ENCODE assay signal across 9 cellular contexts in genomic region chr5:141876628-141877477, GRCh38. TPM values are rescaled to one million over a fixed set of nuclear protein-coding genes. Genes with fewer than 3 reads are reported as not detected.
DNase-seq lines count a peak whose midpoint lies in the region; ATAC-seq, FAIRE-seq and TF ChIP-seq lines count a peak whose summit lies in the region.
"Had no signal": no experiment of that assay in that cellular context is flagged by ENCODE, and none has a peak within 500 bp of the region (broad histone marks: within the 10 kb centered on the region; RNA-seq: fewer than 3 reads in every experiment).

No MANE protein-coding gene starts in this region.

- H3K9me3 Mint-ChIP-seq in CD8-positive, alpha-beta memory T cell = no peaks in the 10 kb centered on the region
- H3K9me3 Mint-ChIP-seq in neural crest cell = no peaks in the 10 kb centered on the region

- no peaks in the 10 kb centered on the region for H3K36me3 ChIP-seq in CD8-positive, alpha-beta memory T cell (ENCODE audit: insufficient read depth, low read length)
- no peaks in the 10 kb centered on the region for H3K36me3 ChIP-seq in endocrine pancreas (ENCODE audit: control insufficient read depth, insufficient read depth, low read length)
- H3K36me3 ChIP-seq: adrenal gland had no signal

- FAIRE-seq in H54 (lab: Jason Lieb, UNC) = no peak

- H3K9ac ChIP-seq in endocrine pancreas (ENCODE audit: control insufficient read depth, insufficient read depth, low read length) = peak overlapping the region; percentile 74

- H3K4me1 Mint-ChIP-seq in CD8-positive, alpha-beta memory T cell = peaks cover 22 to 36% (median 28%) of the 10 kb centered on the region in 3 donors
- peaks cover 63% of the 10 kb centered on the region for H3K4me1 Mint-ChIP-seq in neural crest cell

- H3K4me3 Mint-ChIP-seq in CD8-positive, alpha-beta memory T cell = peak overlapping the region; percentile 57 to 81 (median 75)
- peak overlapping the region; percentile 91 for H3K4me3 Mint-ChIP-seq in neural crest cell

- H3K27ac ChIP-seq in CD8-positive, alpha-beta memory T cell (ENCODE audit: low read depth, low read length) = no peak overlapping the region

- no peak for ATAC-seq in GM21423 (IDR thresholded peaks at IDR 0.05; ENCODE audit: unreplicated experiment)

- POLR2A ChIA-PET in CD8-positive, alpha-beta memory T cell (lab: Charles Lee) = interaction anchor here (0.5 kb wide), 1 partner anchor 285 kb away, joined by 3 read pairs; no protein-coding TSS in a partner anchor

- CTCF ChIA-PET in CD8-positive, alpha-beta memory T cell (lab: Charles Lee) = interaction anchor here (1.0 to 9.0 kb wide), 8 partner anchors 8 to 285 kb away, joined by 3 to 184 read pairs (median 18); no protein-coding TSS in a partner anchor

- H3K4me3 ChIP-seq in CD8-positive, alpha-beta memory T cell (ENCODE audit: low read length) = peak overlapping the region; percentile 28
- peak overlapping the region; percentile 64 for H3K4me3 ChIP-seq in endocrine pancreas (ENCODE audit: control insufficient read depth, insufficient read depth, low read length)

- peak overlapping the region in 5 of 8 donors; percentile 3 to 70 (median 20) for H3K27ac Mint-ChIP-seq in CD8-positive, alpha-beta memory T cell
- H3K27ac Mint-ChIP-seq in neural crest cell (ENCODE audit: unreplicated experiment) = no peak overlapping the region

- peaks cover 27% of the 10 kb centered on the region for H3K4me1 ChIP-seq in CD8-positive, alpha-beta memory T cell (ENCODE audit: insufficient read depth, low read length)
- H3K4me1 ChIP-seq in endocrine pancreas (ENCODE audit: control insufficient read depth, insufficient read depth, low read length) = no peaks in the 10 kb centered on the region

- H3K36me3 Mint-ChIP-seq in CD8-positive, alpha-beta memory T cell = no peaks in the 10 kb centered on the region
- peaks cover 3% of the 10 kb centered on the region for H3K36me3 Mint-ChIP-seq in neural crest cell (ENCODE audit: low read depth)

- H3K9me3 ChIP-seq in CD8-positive, alpha-beta memory T cell (ENCODE audit: low read length) = no peaks in the 10 kb centered on the region
- no peaks in the 10 kb centered on the region for H3K9me3 ChIP-seq in endocrine pancreas (ENCODE audit: control insufficient read depth, low read length)
- H3K9me3 ChIP-seq: adrenal gland had no signal

- no peak for TF ChIP-seq POLR2A in H54 (IDR thresholded peaks at IDR 0.05; ENCODE audit: low read depth, low read length)

- no peak for TF ChIP-seq CTCF in neural crest cell (conservative IDR thresholded peaks at IDR 0.05)

- DNase-seq in CD8-positive, alpha-beta memory T cell = no peak
- DNase-seq in NCI-H345 treated with DMSO at 0.1 percent for 48 hours (lab: John Stamatoyannopoulos, UW; ENCODE audit: unreplicated experiment) (peak; percentile 24), neural crest cell (ENCODE audit: low read depth, low spot score) (no peak), hippocampal formation (lab: John Stamatoyannopoulos, UW) (no peak), H54 (ENCODE audit: insufficient read length, low spot score) (no peak), germinal center (ENCODE audit: low spot score) (no peak)

- peaks cover 58 to 79% of the 10 kb centered on the region in 2 donors for H3K27me3 Mint-ChIP-seq in CD8-positive, alpha-beta memory T cell
- H3K27me3 Mint-ChIP-seq in neural crest cell (ENCODE audit: low read depth) = peaks cover 59% of the 10 kb centered on the region

- peaks cover 66% of the 10 kb centered on the region for H3K27me3 ChIP-seq in CD8-positive, alpha-beta memory T cell (ENCODE audit: insufficient read depth, low read length, poor library complexity, severe bottlenecking)
- H3K27me3 ChIP-seq in endocrine pancreas (ENCODE audit: control insufficient read depth, insufficient read depth, low read length) = no peaks in the 10 kb centered on the region

RNA-seq across cellular contexts. Expression of gene PCDH1, which starts 1.4 kb away (rescaled TPM):
- not detected for total RNA-seq in CD8-positive, alpha-beta memory T cell
- 0.54 TPM for polyA plus RNA-seq in CD8-positive, alpha-beta memory T cell
- total RNA-seq in neural crest cell = 16.2 and 17.3 TPM in 2 replicates

RNA-seq across cellular contexts. Expression of gene DELE1, which starts 46.8 kb away (rescaled TPM):
- total RNA-seq in CD8-positive, alpha-beta memory T cell = 10 to 100 TPM; 48.8 to 50.2 TPM
- polyA plus RNA-seq in CD8-positive, alpha-beta memory T cell = 27.3 TPM
- total RNA-seq in neural crest cell = 88.7 and 93.5 TPM in 2 replicates

Comparison
In these comparisons a context has a peak if more than half of its experiments do, and no peak if none do; other contexts are left out.
1. RNA of gene PCDH1, which starts 1.4 kb away (total RNA-seq): 16.2 to 17.3 TPM in neural crest cell; not detected in CD8-positive, alpha-beta memory T cell; every median in the first group is over 10 times any median in the second.